In the genomic region with DNA sequence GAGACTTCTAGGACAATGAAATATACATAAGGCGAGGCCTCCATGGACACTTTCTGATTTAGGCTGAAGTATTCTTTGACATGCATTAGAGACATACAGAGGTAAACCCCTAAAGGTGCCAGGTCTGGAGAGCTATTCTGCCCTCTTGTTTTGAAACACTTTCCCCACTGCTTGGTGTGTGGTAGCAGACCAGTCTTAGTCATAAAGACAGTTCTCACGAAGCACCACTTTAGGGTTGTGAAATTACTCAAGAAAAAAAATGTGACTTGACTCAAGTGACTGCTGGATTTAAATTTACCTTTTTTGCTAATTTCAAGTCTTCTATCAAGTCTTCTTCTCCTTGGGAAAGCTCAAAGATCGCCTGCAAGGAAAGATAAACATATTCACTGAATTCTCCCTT, we compare ENCODE assay signal across 8 cellular contexts. TPM values are rescaled to one million over a fixed set of nuclear protein-coding genes. Genes with fewer than 3 reads are reported as not detected.
DNase-seq lines count a peak whose midpoint lies in the region; ATAC-seq and TF ChIP-seq lines count a peak whose summit lies in the region.

No MANE protein-coding gene starts in this region.

- H3K4me1 Mint-ChIP-seq in activated naive CD8-positive, alpha-beta T cell treated with anti-CD3 and anti-CD28 coated beads for 36 hours = peaks cover 76% of the 10 kb centered on the region
- H3K4me1 Mint-ChIP-seq in neural progenitor cell = no peaks in the 10 kb centered on the region

- H3K27ac Mint-ChIP-seq in activated naive CD8-positive, alpha-beta T cell treated with anti-CD3 and anti-CD28 coated beads for 36 hours = peak overlapping the region; percentile 91
- H3K27ac Mint-ChIP-seq in neural progenitor cell = no peak overlapping the region

- peaks cover 0 to 21% (median 4%) of the 10 kb centered on the region in 4 donors for H3K4me1 ChIP-seq in tibial artery
- no peaks in the 10 kb centered on the region for H3K4me1 ChIP-seq in neural progenitor cell

- peak overlapping the region; percentile 38 for H3K4me3 Mint-ChIP-seq in activated naive CD8-positive, alpha-beta T cell treated with anti-CD3 and anti-CD28 coated beads for 36 hours
- H3K4me3 Mint-ChIP-seq in neural progenitor cell = no peak overlapping the region

- no peaks in the 10 kb centered on the region for H3F3A ChIP-seq in neural progenitor cell (ENCODE audit: low read depth)

- peaks cover 8% of the 10 kb centered on the region for H3K9me3 Mint-ChIP-seq in activated naive CD8-positive, alpha-beta T cell treated with anti-CD3 and anti-CD28 coated beads for 36 hours
- H3K9me3 Mint-ChIP-seq in neural progenitor cell = peaks cover 2% of the 10 kb centered on the region

- H3K9me3 ChIP-seq in tibial artery (no peaks in the 10 kb centered on the region), neural progenitor cell (ENCODE audit: low read depth) (peaks cover 5% of the 10 kb centered on the region)

- H3K27ac ChIP-seq in tibial artery (no peak overlapping the region), neural progenitor cell (no peak overlapping the region)

- peak; percentile 90 for ATAC-seq in GM19043 (IDR thresholded peaks at IDR 0.05; ENCODE audit: low read depth, unreplicated experiment)
- ATAC-seq in HG03196 (IDR thresholded peaks at IDR 0.05; ENCODE audit: unreplicated experiment) = peak; percentile 86
- ATAC-seq in Right ventricle myocardium inferior = no peak

- intact Hi-C loops in tibial artery (cut with DNase I; ENCODE audit: low total_unique reads) = no loop called here
- intact Hi-C loops in Right ventricle myocardium inferior (cut with DNase I) = no loop called here

- peaks cover 0 to 7% (median 0%) of the 10 kb centered on the region in 3 donors for H3K36me3 ChIP-seq in tibial artery
- no peaks in the 10 kb centered on the region for H3K36me3 ChIP-seq in neural progenitor cell

- no peaks in the 10 kb centered on the region for H3K27me3 ChIP-seq in tibial artery
- no peaks in the 10 kb centered on the region for H3K27me3 ChIP-seq in neural progenitor cell

- H3K36me3 Mint-ChIP-seq in activated naive CD8-positive, alpha-beta T cell treated with anti-CD3 and anti-CD28 coated beads for 36 hours = peaks cover 81% of the 10 kb centered on the region
- H3K36me3 Mint-ChIP-seq in neural progenitor cell = peaks cover 6% of the 10 kb centered on the region

- H3K27me3 Mint-ChIP-seq in activated naive CD8-positive, alpha-beta T cell treated with anti-CD3 and anti-CD28 coated beads for 36 hours = no peaks in the 10 kb centered on the region
- peaks cover 2% of the 10 kb centered on the region for H3K27me3 Mint-ChIP-seq in neural progenitor cell (ENCODE audit: insufficient read depth, low read depth)

- H3K4me2 ChIP-seq in neural progenitor cell = no peak overlapping the region

- H3K9ac ChIP-seq in neural progenitor cell = no peak overlapping the region

- H4K20me1 ChIP-seq in neural progenitor cell (ENCODE audit: low read depth) = no peaks in the 10 kb centered on the region

- TF ChIP-seq CTCF in AG09309 (IDR thresholded peaks at IDR 0.05; ENCODE audit: control insufficient read depth, insufficient read depth, low read depth, low read length, missing control alignments) (no peak), tibial artery (IDR thresholded peaks at IDR 0.05) (no peak), neural progenitor cell (IDR thresholded peaks at IDR 0.05) (no peak)

- DNase-seq in AG09309 (ENCODE audit: low read depth) = peak; percentile 46
- peak; percentile 48 for DNase-seq in activated naive CD8-positive, alpha-beta T cell treated with anti-CD3 and anti-CD28 coated beads for 36 hours
- DNase-seq in tibial artery = no peak
- DNase-seq in neural progenitor cell (ENCODE audit: low spot score) = no peak
- DNase-seq in Right ventricle myocardium inferior (ENCODE audit: missing footprints) = no peak
- no peak for DNase-seq in HUDEP-2 (lab: John Stamatoyannopoulos, UW; ENCODE audit: unreplicated experiment in 76 of 76)

- H2AFZ ChIP-seq in neural progenitor cell (replicated peaks) = no peak overlapping the region

- H3K79me2 ChIP-seq in neural progenitor cell (ENCODE audit: low read depth) = no peaks in the 10 kb centered on the region

- H3K4me3 ChIP-seq in AG09309 (ENCODE audit: control insufficient read depth, low read depth, low read length) (no peak overlapping the region), tibial artery (no peak overlapping the region), neural progenitor cell (no peak overlapping the region)

RNA-seq across cellular contexts. Expression of gene ARHGEF3, which starts 48.5 kb away (rescaled TPM):
- total RNA-seq in activated naive CD8-positive, alpha-beta T cell treated with anti-CD3 and anti-CD28 coated beads for 36 hours = 10 to 100 TPM; 81.2 to 88.2 TPM
- total RNA-seq in neural progenitor cell (ENCODE audit: low replicate concordance) = 0.52 and 2.9 TPM in 2 replicates
- 19.0 TPM for total RNA-seq in Right ventricle myocardium inferior

Comparison
In these comparisons a context has a peak if more than half of its experiments do, and no peak if none do; other contexts are left out.
1. DNase-seq: peak in AG09309 (single experiment) and activated naive CD8-positive, alpha-beta T cell treated with anti-CD3 and anti-CD28 coated beads for 36 hours (single experiment); none in tibial artery (0 of 2), neural progenitor cell (single experiment), Right ventricle myocardium inferior (single experiment) and HUDEP-2 (0 of 76).